9 cellular contexts compared by ENCODE assay signal in genomic region chr11:109984634-109985289, GRCh38.
A peak's percentile ranks its signal among the peaks of the same experiment; 100 is the strongest.
DNase-seq lines count a peak whose midpoint lies in the region; ATAC-seq and FAIRE-seq lines count a peak whose summit lies in the region.
"Had no signal": no experiment of that assay in that cellular context is flagged by ENCODE, and none has a peak within 500 bp of the region (broad histone marks: within the 10 kb centered on the region; RNA-seq: fewer than 3 reads in every experiment).

No MANE protein-coding gene starts in this region.

- DNase-seq in germinal center (ENCODE audit: low spot score), result peak; percentile 29
- DNase-seq in HTR-8/SVneo (ENCODE audit: insufficient read length, low spot score), result no peak
- no peak for DNase-seq in AG08396 (ENCODE audit: low spot score)
- DNase-seq in DMS79 (lab: John Stamatoyannopoulos, UW), result no peak
- no peak for DNase-seq in HT-29 (ENCODE audit: low spot score)

- FAIRE-seq in HTR-8/SVneo (lab: Jason Lieb, UNC), result no peak
- FAIRE-seq: keratinocyte had no signal

- peak; percentile 98 for ATAC-seq in GM18517 (IDR thresholded peaks at IDR 0.05; ENCODE audit: unreplicated experiment)
- peak; percentile 94 for ATAC-seq in GM21717 (IDR thresholded peaks at IDR 0.05; ENCODE audit: unreplicated experiment)
- ATAC-seq in HG03571 (IDR thresholded peaks at IDR 0.05; ENCODE audit: unreplicated experiment), result peak; percentile 98
